2 cellular contexts compared by ENCODE assay signal in the genomic region with DNA sequence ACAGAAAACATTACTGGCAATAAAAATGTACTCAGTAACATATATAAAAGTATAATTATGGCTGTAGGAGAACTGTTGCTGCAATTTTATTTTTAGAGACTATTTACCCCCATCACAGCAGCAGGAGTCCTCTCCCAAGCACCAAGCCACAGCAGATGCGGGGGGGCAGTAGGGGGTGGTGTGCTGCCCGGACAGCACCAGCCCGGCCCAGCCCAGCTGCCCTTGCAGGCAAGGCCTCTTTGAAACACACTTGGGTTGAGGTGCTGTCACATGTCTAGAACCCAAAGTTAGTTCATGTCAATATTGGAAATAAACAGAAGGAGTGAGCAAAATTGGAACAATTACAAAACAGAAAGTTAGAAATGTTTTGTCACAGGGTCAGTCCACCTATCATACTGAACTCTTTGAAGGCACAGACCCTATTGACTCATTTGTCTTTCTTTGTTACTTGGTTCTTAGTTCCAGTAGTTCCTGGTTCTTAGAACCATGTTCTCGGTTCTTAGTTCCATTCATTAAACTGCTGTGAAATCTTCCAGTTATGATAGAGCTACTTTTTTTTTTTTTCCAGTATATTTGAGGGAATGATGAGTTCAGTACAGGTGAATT.
TF ChIP-seq lines count a peak whose summit lies in the region.

No MANE protein-coding gene starts in this region.

TF ChIP-seq in HepG2, 621 proteins besides CTCF, POLR2A, EP300 and RAD21:
- no peak for TF ChIP-seq HNF4A (CRISPR knock-in tag; IDR thresholded peaks at IDR 0.05)
- TF ChIP-seq ZNF235 (CRISPR knock-in tag; IDR thresholded peaks at IDR 0.05; ENCODE audit: borderline replicate concordance) = no peak
- TF ChIP-seq, protein P1, sequence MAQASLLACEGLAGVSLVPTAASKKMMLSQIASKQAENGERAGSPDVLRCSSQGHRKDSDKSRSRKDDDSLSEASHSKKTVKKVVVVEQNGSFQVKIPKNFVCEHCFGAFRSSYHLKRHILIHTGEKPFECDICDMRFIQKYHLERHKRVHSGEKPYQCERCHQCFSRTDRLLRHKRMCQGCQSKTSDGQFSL (CRISPR knock-in tag; IDR thresholded peaks at IDR 0.05) = 0 out of 2 replicates have a peak, but pooled peaks have one; percentile 32

TF ChIP-seq in H1, 55 proteins besides CTCF, POLR2A, EP300 and RAD21:
- TF ChIP-seq CTBP2 (IDR thresholded peaks at IDR 0.05; ENCODE audit: borderline replicate concordance, insufficient read depth, insufficient read length, low read length) (no peak), TAF7 (optimal IDR thresholded peaks at IDR 0.05; ENCODE audit: borderline replicate concordance, low read depth, low read length) (no peak), MAFK (IDR thresholded peaks at IDR 0.05; ENCODE audit: low read depth, low read length) (no peak), KDM1A (IDR thresholded peaks at IDR 0.05; ENCODE audit: borderline replicate concordance, low read length) (no peak), BCL11A (IDR thresholded peaks at IDR 0.05; ENCODE audit: low read depth in 2 of 2, low read length in 2 of 2) (no peak), TAF1 (IDR thresholded peaks at IDR 0.05; ENCODE audit: low read depth, low read length) (no peak), SP1 (IDR thresholded peaks at IDR 0.05; ENCODE audit: low read depth, low read length) (no peak), JUND (IDR thresholded peaks at IDR 0.05; ENCODE audit: low read length) (no peak), KDM4A (IDR thresholded peaks at IDR 0.05; ENCODE audit: low read depth, low read length, severe bottlenecking) (no peak), FOSL1 (IDR thresholded peaks at IDR 0.05; ENCODE audit: insufficient read depth, low read depth, low read length) (no peak), JUN (IDR thresholded peaks at IDR 0.05; ENCODE audit: low read depth, low read length) (no peak)
- TF ChIP-seq, protein P2, sequence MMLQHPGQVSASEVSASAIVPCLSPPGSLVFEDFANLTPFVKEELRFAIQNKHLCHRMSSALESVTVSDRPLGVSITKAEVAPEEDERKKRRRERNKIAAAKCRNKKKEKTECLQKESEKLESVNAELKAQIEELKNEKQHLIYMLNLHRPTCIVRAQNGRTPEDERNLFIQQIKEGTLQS (IDR thresholded peaks at IDR 0.05; ENCODE audit: insufficient read depth, low read depth, low read length) = no peak
- TF ChIP-seq, protein P3, sequence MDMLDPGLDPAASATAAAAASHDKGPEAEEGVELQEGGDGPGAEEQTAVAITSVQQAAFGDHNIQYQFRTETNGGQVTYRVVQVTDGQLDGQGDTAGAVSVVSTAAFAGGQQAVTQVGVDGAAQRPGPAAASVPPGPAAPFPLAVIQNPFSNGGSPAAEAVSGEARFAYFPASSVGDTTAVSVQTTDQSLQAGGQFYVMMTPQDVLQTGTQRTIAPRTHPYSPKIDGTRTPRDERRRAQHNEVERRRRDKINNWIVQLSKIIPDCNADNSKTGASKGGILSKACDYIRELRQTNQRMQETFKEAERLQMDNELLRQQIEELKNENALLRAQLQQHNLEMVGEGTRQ (IDR thresholded peaks at IDR 0.05; ENCODE audit: low read length) = no peak
TF ChIP-seq in H1: peak in this region for 0.
